In genomic region chr1:234955107-234955731, GRCh38 we compare ENCODE assay signal across 1 cellular context.
TF ChIP-seq lines count a peak whose summit lies in the region.

No MANE protein-coding gene starts in this region.

TF ChIP-seq in HepG2, 621 proteins besides CTCF, POLR2A, EP300 and RAD21 (continued from another document and continues in another):
- TF ChIP-seq DMTF1 (CRISPR knock-in tag; IDR thresholded peaks at IDR 0.05), result no peak
- TF ChIP-seq SMAD3 (CRISPR knock-in tag; IDR thresholded peaks at IDR 0.05), result no peak
- no peak for TF ChIP-seq NR2C2 (CRISPR knock-in tag; IDR thresholded peaks at IDR 0.05; ENCODE audit: borderline replicate concordance)
- no peak for TF ChIP-seq ATM (IDR thresholded peaks at IDR 0.05; ENCODE audit: borderline replicate concordance)
- TF ChIP-seq ZNF343 (CRISPR knock-in tag; IDR thresholded peaks at IDR 0.05), result no peak
- no peak for TF ChIP-seq NFYB (CRISPR knock-in tag; IDR thresholded peaks at IDR 0.05)
- TF ChIP-seq ZFYVE20 (CRISPR knock-in tag; IDR thresholded peaks at IDR 0.05; ENCODE audit: borderline replicate concordance, low read depth), result no peak
- TF ChIP-seq ZNF549 (CRISPR knock-in tag; IDR thresholded peaks at IDR 0.05), result no peak
- no peak for TF ChIP-seq CBX2 (IDR thresholded peaks at IDR 0.05; ENCODE audit: low read depth, low read length)
- no peak for TF ChIP-seq CBX2 (CRISPR knock-in tag; IDR thresholded peaks at IDR 0.05; ENCODE audit: low read depth)
- TF ChIP-seq CAMTA2 (CRISPR knock-in tag; IDR thresholded peaks at IDR 0.05; ENCODE audit: borderline replicate concordance), result no peak
- TF ChIP-seq ZNF362 (CRISPR knock-in tag; IDR thresholded peaks at IDR 0.05; ENCODE audit: borderline replicate concordance), result no peak
- peak; percentile 53; the same call in 1 of the 2 replicates for TF ChIP-seq ELF1 (CRISPR knock-in tag; IDR thresholded peaks at IDR 0.05)
- no peak for TF ChIP-seq ZNF224 (CRISPR knock-in tag; IDR thresholded peaks at IDR 0.05)
- TF ChIP-seq THAP7 (CRISPR knock-in tag; IDR thresholded peaks at IDR 0.05), result no peak
- no peak for TF ChIP-seq BORCS8-MEF2B (CRISPR knock-in tag; IDR thresholded peaks at IDR 0.05)
- TF ChIP-seq MYNN (CRISPR knock-in tag; IDR thresholded peaks at IDR 0.05; ENCODE audit: low read depth), result no peak
- TF ChIP-seq KAT8 (CRISPR knock-in tag; IDR thresholded peaks at IDR 0.05), result no peak
- TF ChIP-seq NFIC (IDR thresholded peaks at IDR 0.05; ENCODE audit: low read length), result no peak
- no peak for TF ChIP-seq ZNF776 (CRISPR knock-in tag; IDR thresholded peaks at IDR 0.05)
- TF ChIP-seq ZNF839 (CRISPR knock-in tag; IDR thresholded peaks at IDR 0.05; ENCODE audit: borderline replicate concordance), result no peak
- TF ChIP-seq CBX5 (CRISPR knock-in tag; IDR thresholded peaks at IDR 0.05; ENCODE audit: borderline replicate concordance), result 0 out of 2 replicates have a peak, but pooled peaks have one; percentile 29
- no peak for TF ChIP-seq ZNF510 (CRISPR knock-in tag; IDR thresholded peaks at IDR 0.05; ENCODE audit: low read depth)
- no peak; the same call in 1 of the 2 replicates for TF ChIP-seq FOXK1 (CRISPR knock-in tag; IDR thresholded peaks at IDR 0.05; ENCODE audit: borderline replicate concordance, low read depth)
- no peak for TF ChIP-seq TGIF2 (CRISPR knock-in tag; IDR thresholded peaks at IDR 0.05)
- peak; percentile 58; the same call in 1 of the 2 replicates for TF ChIP-seq MED13 (CRISPR knock-in tag; IDR thresholded peaks at IDR 0.05)
- no peak for TF ChIP-seq ZNF253 (CRISPR knock-in tag; IDR thresholded peaks at IDR 0.05; ENCODE audit: borderline replicate concordance)
- no peak for TF ChIP-seq ARID2 (CRISPR knock-in tag; IDR thresholded peaks at IDR 0.05; ENCODE audit: borderline replicate concordance)
- no peak for TF ChIP-seq IKZF4 (CRISPR knock-in tag; IDR thresholded peaks at IDR 0.05; ENCODE audit: borderline replicate concordance, low read depth, not compliant biosample characterization)
- no peak for TF ChIP-seq KLF13 (CRISPR knock-in tag; IDR thresholded peaks at IDR 0.05)
- TF ChIP-seq JDP2 (CRISPR knock-in tag; IDR thresholded peaks at IDR 0.05; ENCODE audit: borderline replicate concordance), result no peak
- TF ChIP-seq ZMAT5 (CRISPR knock-in tag; IDR thresholded peaks at IDR 0.05; ENCODE audit: borderline replicate concordance, low read depth), result no peak
- no peak for TF ChIP-seq ZNF652 (CRISPR knock-in tag; IDR thresholded peaks at IDR 0.05; ENCODE audit: borderline replicate concordance, low read depth)
- TF ChIP-seq ZNF570 (CRISPR knock-in tag; IDR thresholded peaks at IDR 0.05; ENCODE audit: borderline replicate concordance), result no peak
- TF ChIP-seq POGK (CRISPR knock-in tag; conservative IDR thresholded peaks at IDR 0.05), result peak; percentile 47; the same call in 1 of the 2 replicates
- 0 out of 2 replicates have a peak, but pooled peaks have one; percentile 61 for TF ChIP-seq ADNP (CRISPR knock-in tag; IDR thresholded peaks at IDR 0.05)
- TF ChIP-seq ZNF770 (CRISPR knock-in tag; IDR thresholded peaks at IDR 0.05), result no peak
- TF ChIP-seq ZNF773 (CRISPR knock-in tag; IDR thresholded peaks at IDR 0.05; ENCODE audit: borderline replicate concordance), result no peak
- no peak for TF ChIP-seq ZNF674 (CRISPR knock-in tag; IDR thresholded peaks at IDR 0.05; ENCODE audit: low read depth)
- TF ChIP-seq THAP9 (CRISPR knock-in tag; IDR thresholded peaks at IDR 0.05; ENCODE audit: borderline replicate concordance), result no peak
- no peak for TF ChIP-seq TP53 (CRISPR knock-in tag; conservative IDR thresholded peaks at IDR 0.05)
- TF ChIP-seq GMEB2 (CRISPR knock-in tag; IDR thresholded peaks at IDR 0.05; ENCODE audit: low read depth), result no peak
- TF ChIP-seq PRMT3 (CRISPR knock-in tag; IDR thresholded peaks at IDR 0.05; ENCODE audit: borderline replicate concordance, low read depth), result no peak
